Comparison of ENCODE assay signal across 19 cellular contexts in the genomic region with DNA sequence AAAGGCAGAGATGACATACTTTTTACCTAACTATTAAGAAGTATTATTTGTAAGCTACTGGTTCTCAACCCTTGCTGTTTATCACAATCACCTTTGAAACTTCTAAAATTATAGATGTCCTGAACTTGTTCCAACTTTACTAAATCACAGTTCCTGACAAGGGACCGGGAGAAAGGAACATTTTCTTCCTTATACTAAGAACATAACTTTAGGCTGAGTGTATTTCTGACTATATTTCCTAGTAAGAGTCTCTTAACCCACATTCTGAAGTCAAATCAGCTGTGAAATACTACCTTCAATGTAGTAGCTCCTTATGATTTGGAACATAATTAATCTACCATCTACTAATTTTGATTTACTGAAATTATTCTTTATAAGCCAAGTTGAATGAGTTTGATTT.
"Had no signal": no experiment of that assay in that cellular context is flagged by ENCODE, and none has a peak within 500 bp of the region (broad histone marks: within the 10 kb centered on the region; RNA-seq: fewer than 3 reads in every experiment).

No MANE protein-coding gene starts in this region.

- H3K9me3 ChIP-seq: esophagus squamous epithelium had no signal

- H3K27me3 ChIP-seq: esophagus squamous epithelium, foreskin keratinocyte, hepatocyte had no signal

- H3K4me3 ChIP-seq: esophagus squamous epithelium, hepatocyte, lung, SK-N-MC had no signal

- H3K27me3 Mint-ChIP-seq: activated CD4-positive, alpha-beta T cell treated with anti-CD3 and anti-CD28 coated beads, Interleukin-2, amount 10 ng/mL, durations not matched to agents 7 days and 5 days; activated naive CD4-positive, alpha-beta T cell treated with anti-CD3 and anti-CD28 coated beads, Interleukin-2, amount 50 U/mL, for 24 hours; activated T-cell treated with anti-CD3 and anti-CD28 coated beads, Interleukin-2, amount 50 U/mL, for 24 hours; dendritic cell treated with granulocyte-macrophage colony-stimulating factor and Interleukin-4, amounts not matched to agents 40 ng/mL and 50 ng/mL, for 4 days had no signal

- DNase-seq: activated CD4-positive, alpha-beta T cell treated with anti-CD3 and anti-CD28 coated beads, Interleukin-2, amount 10 ng/mL, durations not matched to agents 7 days and 5 days; activated CD4-positive, CD25-positive, alpha-beta regulatory T cell; activated CD8-positive, alpha-beta T cell treated with anti-CD3 and anti-CD28 coated beads, Interleukin-2, amount 10 ng/mL, durations not matched to agents 7 days and 5 days; activated effector memory CD4-positive, alpha-beta T cell treated with anti-CD3 and anti-CD28 coated beads, Interleukin-2, amount 50 U/mL, for 16 hours; activated T-cell treated with anti-CD3 and anti-CD28 coated beads, Interleukin-2, amount 50 U/mL, for 24 hours; anterior cingulate cortex; effector memory CD4-positive, alpha-beta T cell; esophagus squamous epithelium; foreskin keratinocyte; left colon; nephron progenitor cell; retina; stimulated activated naive CD4-positive, alpha-beta T cell had no signal

- H3K4me1 ChIP-seq: esophagus squamous epithelium, foreskin keratinocyte had no signal

- ATAC-seq: activated CD8-positive, alpha-beta T cell treated with anti-CD3 and anti-CD28 coated beads, Interleukin-2, amount 10 ng/mL, durations not matched to agents 7 days and 5 days; foreskin keratinocyte had no signal

- H3K27ac ChIP-seq: esophagus squamous epithelium, foreskin keratinocyte, hepatocyte, SK-N-MC had no signal

- H3K9me3 Mint-ChIP-seq: activated CD4-positive, alpha-beta T cell treated with anti-CD3 and anti-CD28 coated beads, Interleukin-2, amount 10 ng/mL, durations not matched to agents 7 days and 5 days; activated naive CD4-positive, alpha-beta T cell treated with anti-CD3 and anti-CD28 coated beads, Interleukin-2, amount 50 U/mL, for 24 hours; activated T-cell treated with anti-CD3 and anti-CD28 coated beads, Interleukin-2, amount 50 U/mL, for 24 hours; dendritic cell treated with granulocyte-macrophage colony-stimulating factor and Interleukin-4, amounts not matched to agents 40 ng/mL and 50 ng/mL, for 4 days; T-helper 2 cell treated with Interferon-gamma antibody and Interleukin-4, amounts not matched to agents 5 μg/mL and 100 μg/mL, for 36 hours had no signal

- H3K4me1 Mint-ChIP-seq: activated CD4-positive, alpha-beta T cell treated with anti-CD3 and anti-CD28 coated beads, Interleukin-2, amount 10 ng/mL, durations not matched to agents 7 days and 5 days; nephron progenitor cell had no signal

- H3K4me3 Mint-ChIP-seq: activated CD4-positive, alpha-beta T cell treated with anti-CD3 and anti-CD28 coated beads, Interleukin-2, amount 10 ng/mL, durations not matched to agents 7 days and 5 days; activated CD8-positive, alpha-beta T cell treated with anti-CD3 and anti-CD28 coated beads, Interleukin-2, amount 10 ng/mL, durations not matched to agents 7 days and 5 days; activated naive CD4-positive, alpha-beta T cell treated with anti-CD3 and anti-CD28 coated beads, Interleukin-2, amount 50 U/mL, for 24 hours; activated T-cell treated with anti-CD3 and anti-CD28 coated beads, Interleukin-2, amount 50 U/mL, for 24 hours; dendritic cell treated with granulocyte-macrophage colony-stimulating factor and Interleukin-4, amounts not matched to agents 40 ng/mL and 50 ng/mL, for 4 days; nephron progenitor cell; T-helper 2 cell treated with Interferon-gamma antibody and Interleukin-4, amounts not matched to agents 5 μg/mL and 100 μg/mL, for 36 hours had no signal

- H3K27ac Mint-ChIP-seq: activated CD8-positive, alpha-beta T cell treated with anti-CD3 and anti-CD28 coated beads, Interleukin-2, amount 10 ng/mL, durations not matched to agents 7 days and 5 days; activated naive CD4-positive, alpha-beta T cell treated with anti-CD3 and anti-CD28 coated beads, Interleukin-2, amount 50 U/mL, for 24 hours; activated T-cell treated with anti-CD3 and anti-CD28 coated beads, Interleukin-2, amount 50 U/mL, for 24 hours; dendritic cell treated with granulocyte-macrophage colony-stimulating factor and Interleukin-4, amounts not matched to agents 40 ng/mL and 50 ng/mL, for 4 days; T-helper 2 cell treated with Interferon-gamma antibody and Interleukin-4, amounts not matched to agents 5 μg/mL and 100 μg/mL, for 36 hours had no signal
